ENCODE assay signal across 12 cellular contexts in genomic region chr4:124904723-124905390, GRCh38.
A peak's percentile ranks its signal among the peaks of the same experiment; 100 is the strongest.
DNase-seq lines count a peak whose midpoint lies in the region; ATAC-seq, FAIRE-seq and TF ChIP-seq lines count a peak whose summit lies in the region.
"Had no signal": no experiment of that assay in that cellular context is flagged by ENCODE, and none has a peak within 500 bp of the region (broad histone marks: within the 10 kb centered on the region; RNA-seq: fewer than 3 reads in every experiment).

No MANE protein-coding gene starts in this region.

- no peak for ATAC-seq in Right ventricle myocardium inferior
- ATAC-seq in upper lobe of right lung = peak; percentile 51
- no peak for ATAC-seq in GM19467 (IDR thresholded peaks at IDR 0.05; ENCODE audit: unreplicated experiment)
- ATAC-seq in HG02885 (IDR thresholded peaks at IDR 0.05; ENCODE audit: poor library complexity, unreplicated experiment) = no peak
- ATAC-seq: stimulated activated naive CD8-positive, alpha-beta T cell treated with anti-CD3 and anti-CD28 coated beads, Interleukin-15, Interleukin-2, amounts not matched to agents 100 U/mL and 50 U/mL, for 24 hours had no signal

- no peak overlapping the region for H3K9ac ChIP-seq in keratinocyte (ENCODE audit: control insufficient read depth, extremely low read depth, insufficient read depth, low read length)

- no peaks in the 10 kb centered on the region for H3K9me1 ChIP-seq in keratinocyte (ENCODE audit: control insufficient read depth, extremely low read depth, insufficient read depth, low read length)

- H3K36me3 ChIP-seq in cardiac muscle cell (no peaks in the 10 kb centered on the region), SJCRH30 (no peaks in the 10 kb centered on the region), keratinocyte (ENCODE audit: control insufficient read depth in 2 of 2, extremely low read depth in 1 of 2, insufficient read depth in 2 of 2, low read length in 2 of 2) (no peaks in the 10 kb centered on the region), upper lobe of right lung (no peaks in the 10 kb centered on the region)
- H3K36me3 ChIP-seq: SJSA1 had no signal

- DNase-seq in cardiac muscle cell (ENCODE audit: low read depth in 1 of 2, low spot score in 1 of 2) (peak in 1 of 2 donors; percentile 2), Right ventricle myocardium inferior (ENCODE audit: missing footprints) (no peak), SJCRH30 (no peak), keratinocyte (ENCODE audit: low read depth, low spot score) (no peak), upper lobe of right lung (no peak), AG20443 (ENCODE audit: low spot score) (no peak)
- DNase-seq: activated naive CD8-positive, alpha-beta T cell treated with anti-CD3 and anti-CD28 coated beads, Interleukin-2, amount 10 ng/mL, durations not matched to agents 7 days and 5 days; cerebellar nuclear complex; stimulated activated naive CD8-positive, alpha-beta T cell treated with anti-CD3 and anti-CD28 coated beads, Interleukin-15, Interleukin-2, amounts not matched to agents 100 U/mL and 50 U/mL, for 24 hours had no signal

- no peaks in the 10 kb centered on the region for H3K79me2 ChIP-seq in keratinocyte (ENCODE audit: control insufficient read depth, insufficient read depth, low read length)

- FAIRE-seq in keratinocyte (lab: Jason Lieb, UNC) = no peak

- H3K4me2 ChIP-seq in keratinocyte (ENCODE audit: control insufficient read depth, extremely low read depth, insufficient read depth, low read depth, low read length) = peak overlapping the region; percentile 76

- intact Hi-C loops in Right ventricle myocardium inferior (cut with DNase I) (loop anchor here (5.0 kb wide), 1 partner anchor 32 kb away; no protein-coding TSS in a partner anchor), upper lobe of right lung (cut with DNase I) (no loop called here)

- H4K20me1 ChIP-seq in keratinocyte (ENCODE audit: control insufficient read depth, extremely low read depth, insufficient read depth, low read length) = no peaks in the 10 kb centered on the region

- dilution Hi-C loops in keratinocyte (cut with MboI; ENCODE audit: extremely low pct_ligation_motif_present, low sequenced_read_pairs) = no loop called here

- peak overlapping the region; percentile 78 for H2AFZ ChIP-seq in keratinocyte (ENCODE audit: control insufficient read depth, low read length)

- H3K4me3 ChIP-seq in cardiac muscle cell (no peak overlapping the region), SJCRH30 (no peak overlapping the region), keratinocyte (ENCODE audit: control insufficient read depth in 2 of 3, extremely low read depth in 1 of 3, insufficient read depth in 2 of 3, low read depth in 1 of 3, low read length in 3 of 3) (no peak overlapping the region), upper lobe of right lung (no peak overlapping the region)
- H3K4me3 ChIP-seq: SJSA1 had no signal

- peaks cover 23% of the 10 kb centered on the region for H3K4me1 ChIP-seq in cardiac muscle cell (ENCODE audit: low read depth)
- H3K4me1 ChIP-seq in SJCRH30 = peaks cover 35% of the 10 kb centered on the region
- H3K4me1 ChIP-seq in keratinocyte (ENCODE audit: control insufficient read depth, extremely low read depth, insufficient read depth, low read length) = peaks cover 20% of the 10 kb centered on the region
- no peaks in the 10 kb centered on the region for H3K4me1 ChIP-seq in upper lobe of right lung

- peak overlapping the region; percentile 64 for H3K27ac ChIP-seq in cardiac muscle cell
- H3K27ac ChIP-seq in SJCRH30 = peak overlapping the region; percentile 72
- H3K27ac ChIP-seq in keratinocyte (ENCODE audit: control insufficient read depth, insufficient read depth, low read length) = no peak overlapping the region
- peak overlapping the region; percentile 34 for H3K27ac ChIP-seq in upper lobe of right lung
- H3K27ac ChIP-seq: SJSA1 had no signal

- TF ChIP-seq CTCF in cardiac muscle cell (IDR thresholded peaks at IDR 0.05; ENCODE audit: low read depth, low read length) = no peak
- TF ChIP-seq CTCF in keratinocyte (optimal IDR thresholded peaks at IDR 0.05 in 1 of 3, IDR thresholded peaks at IDR 0.05 in 1 of 3, conservative IDR thresholded peaks at IDR 0.05 in 1 of 3; ENCODE audit: extremely low read depth in 1 of 3, insufficient read depth in 2 of 3, low read length in 3 of 3) = no peak
- TF ChIP-seq CTCF in upper lobe of right lung (IDR thresholded peaks at IDR 0.05) = no peak

- no peaks in the 10 kb centered on the region for H3K9me3 ChIP-seq in cardiac muscle cell (ENCODE audit: low read depth)
- H3K9me3 ChIP-seq in SJCRH30 (replicated peaks) = no peaks in the 10 kb centered on the region
- no peaks in the 10 kb centered on the region for H3K9me3 ChIP-seq in keratinocyte (ENCODE audit: control insufficient read depth, low read depth, low read length)
- no peaks in the 10 kb centered on the region for H3K9me3 ChIP-seq in upper lobe of right lung
- H3K9me3 ChIP-seq: SJSA1 had no signal

- H3K27me3 ChIP-seq in cardiac muscle cell (no peaks in the 10 kb centered on the region), SJCRH30 (no peaks in the 10 kb centered on the region), keratinocyte (ENCODE audit: control insufficient read depth, extremely low read depth, insufficient read depth, low read length) (no peaks in the 10 kb centered on the region), upper lobe of right lung (no peaks in the 10 kb centered on the region)
- H3K27me3 ChIP-seq: SJSA1 had no signal
